Comparison of ENCODE assay signal across 8 cellular contexts in the genomic region with DNA sequence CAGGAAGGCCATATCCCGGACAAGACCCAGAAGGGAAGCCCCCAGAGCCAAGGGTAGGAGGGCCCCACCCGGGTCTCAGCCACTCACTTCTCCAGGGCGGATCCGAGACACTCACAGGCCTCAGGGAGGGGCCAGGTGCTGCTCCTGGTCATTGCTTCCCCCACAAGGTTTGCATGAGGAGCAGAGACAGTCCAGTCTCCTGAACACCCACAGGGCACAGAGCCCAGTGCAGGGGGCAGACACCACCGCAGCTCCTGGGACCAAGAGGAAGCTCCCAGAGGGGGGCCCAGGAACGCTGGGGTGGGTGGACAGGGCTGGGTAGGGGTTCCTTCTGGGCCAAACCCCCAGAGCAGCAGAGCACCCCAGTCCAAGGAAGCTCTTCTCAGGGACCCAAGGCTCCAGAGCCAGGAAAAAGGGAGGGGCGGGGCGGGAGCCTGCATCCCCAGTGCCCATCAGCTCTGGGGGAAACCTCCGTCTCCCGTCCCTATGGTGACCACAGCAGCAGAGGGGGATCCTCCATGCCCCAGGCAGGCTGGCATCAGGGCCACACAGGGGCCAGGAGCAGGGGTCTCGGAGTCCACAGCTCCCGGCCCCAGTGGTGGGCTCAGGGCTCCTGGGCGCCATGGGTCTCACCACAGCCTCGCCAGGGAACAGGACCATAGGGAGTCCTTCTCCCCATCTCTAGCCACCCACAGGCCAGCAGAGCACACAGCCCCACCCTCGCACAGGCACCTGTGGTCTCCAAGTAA. TPM values are rescaled to one million over a fixed set of nuclear protein-coding genes. Genes with fewer than 3 reads are reported as not detected.
A peak's percentile ranks its signal among the peaks of the same experiment; 100 is the strongest.
DNase-seq lines count a peak whose midpoint lies in the region; ATAC-seq, FAIRE-seq and TF ChIP-seq lines count a peak whose summit lies in the region.

No MANE protein-coding gene starts in this region.

- FAIRE-seq in GM12891 (lab: Jason Lieb, UNC) (peak; percentile 5), H54 (lab: Jason Lieb, UNC) (no peak)

- H3K27me3 ChIP-seq in SJSA1 (replicated peaks), result no peaks in the 10 kb centered on the region

- ATAC-seq in sciatic nerve, result peak; percentile 9
- no peak for ATAC-seq in HG03521 (IDR thresholded peaks at IDR 0.05; ENCODE audit: unreplicated experiment)
- ATAC-seq in GM18909 (IDR thresholded peaks at IDR 0.05; ENCODE audit: poor library complexity, unreplicated experiment), result no peak
- no peak for ATAC-seq in GM18511 (IDR thresholded peaks at IDR 0.05; ENCODE audit: unreplicated experiment)

- TF ChIP-seq POLR2A in GM12891 (IDR thresholded peaks at IDR 0.05; ENCODE audit: low read depth, low read length), result no peak
- no peak for TF ChIP-seq POLR2A in H54 (IDR thresholded peaks at IDR 0.05; ENCODE audit: low read depth, low read length)

- H3K4me3 ChIP-seq in SJSA1 (peak overlapping the region; percentile 21), fibroblast of the aortic adventitia (ENCODE audit: low read depth, low read length) (peak overlapping the region; percentile 6)

- peaks cover 4% of the 10 kb centered on the region; the same call in 1 of the 2 replicates for H3K4me1 ChIP-seq in SJSA1 (replicated peaks)

- intact Hi-C loops in sciatic nerve (cut with DNase I), result no loop called here

- no peak for TF ChIP-seq CTCF in fibroblast of the aortic adventitia (IDR thresholded peaks at IDR 0.05; ENCODE audit: insufficient read depth, low read length)

- H3K27ac ChIP-seq in SJSA1, result no peak overlapping the region

- DNase-seq in GM12891 (ENCODE audit: insufficient read length, low spot score), result no peak
- DNase-seq in SJSA1 (ENCODE audit: low read depth in 1 of 2, low spot score in 2 of 2), result no peak
- no peak for DNase-seq in fibroblast of the aortic adventitia (ENCODE audit: low read depth)
- no peak for DNase-seq in sciatic nerve (ENCODE audit: low spot score)
- no peak for DNase-seq in H54 (ENCODE audit: insufficient read length, low spot score)

- H3K9me3 ChIP-seq in SJSA1 (replicated peaks), result no peaks in the 10 kb centered on the region

- H3K36me3 ChIP-seq in SJSA1, result peaks cover 75% of the 10 kb centered on the region

TF ChIP-seq in GM12891, 5 proteins besides CTCF, POLR2A, EP300 and RAD21:
- TF ChIP-seq TAF1 (IDR thresholded peaks at IDR 0.05; ENCODE audit: low read depth, low read length) (no peak), PAX5 (IDR thresholded peaks at IDR 0.05; ENCODE audit: insufficient read depth, low read length, severe bottlenecking) (no peak), POLR2AphosphoS5 (IDR thresholded peaks at IDR 0.05; ENCODE audit: low read depth, low read length) (no peak)

RNA-seq across cellular contexts. Expression of a gene that starts 0.8 kb away (rescaled TPM):
- 62.7 TPM for polyA plus RNA-seq in GM12891 (2012; ENCODE audit: low read depth, missing spikeins)
- 150 and 154 TPM in 2 replicates for total RNA-seq in SJSA1 (2014; rRNA removed; shearing (Covaris generic))
- total RNA-seq in fibroblast of the aortic adventitia (ENCODE audit: low replicate concordance) (49.3 and 83.6 TPM in 2 replicates), sciatic nerve (32.5 TPM)

RNA-seq across cellular contexts. Expression of a gene that starts 10.6 kb away (rescaled TPM):
- 19.7 TPM for polyA plus RNA-seq in GM12891 (2012; ENCODE audit: low read depth, missing spikeins)
- 34.9 and 39.7 TPM in 2 replicates for total RNA-seq in SJSA1 (2014; rRNA removed; shearing (Covaris generic))
- 25.2 and 51.2 TPM in 2 replicates for total RNA-seq in fibroblast of the aortic adventitia (ENCODE audit: low replicate concordance)
- 29.0 TPM for total RNA-seq in sciatic nerve

RNA-seq across cellular contexts. Expression of a gene that starts 18.6 kb away (rescaled TPM):
- 13.5 TPM for polyA plus RNA-seq in GM12891 (2012; ENCODE audit: low read depth, missing spikeins)
- total RNA-seq in SJSA1 (2014; rRNA removed; shearing (Covaris generic)), result 18.5 and 26.4 TPM in 2 replicates
- 13.4 and 26.4 TPM in 2 replicates for total RNA-seq in fibroblast of the aortic adventitia (ENCODE audit: low replicate concordance)
- 20.1 TPM for total RNA-seq in sciatic nerve

RNA-seq across cellular contexts. Expression of a gene that starts 25.8 kb away (rescaled TPM):
- 97.2 TPM for polyA plus RNA-seq in GM12891 (2012; ENCODE audit: low read depth, missing spikeins)
- total RNA-seq in SJSA1 (2014; rRNA removed; shearing (Covaris generic)), result 62.7 and 82.9 TPM in 2 replicates
- 35.8 and 75.8 TPM in 2 replicates for total RNA-seq in fibroblast of the aortic adventitia (ENCODE audit: low replicate concordance)
- 68.3 TPM for total RNA-seq in sciatic nerve

RNA-seq across cellular contexts. Expression of a gene that starts 30.5 kb away (rescaled TPM):
- 8.3 TPM for polyA plus RNA-seq in GM12891 (2012; ENCODE audit: low read depth, missing spikeins)
- total RNA-seq in SJSA1 (2014; rRNA removed; shearing (Covaris generic)), result 0.69 and 5.8 TPM in 2 replicates
- total RNA-seq in fibroblast of the aortic adventitia (ENCODE audit: low replicate concordance), result 6.1 and 8.1 TPM in 2 replicates
- total RNA-seq in sciatic nerve, result 10.4 TPM
